Comparison of ENCODE assay signal across 1 cellular context in genomic region chr2:201256001-201256544, GRCh38.
TF ChIP-seq lines count a peak whose summit lies in the region.

No MANE protein-coding gene starts in this region.

TF ChIP-seq in HCT116, 20 proteins besides CTCF, POLR2A, EP300 and RAD21 (continued from another document):
- TF ChIP-seq REST (IDR thresholded peaks at IDR 0.05; ENCODE audit: low read depth) = no peak
TF ChIP-seq in HCT116: peak in this region for 1.
